8 cellular contexts compared by ENCODE assay signal in genomic region chr7:149714081-149714909, GRCh38. TPM values are rescaled to one million over a fixed set of nuclear protein-coding genes. Genes with fewer than 3 reads are reported as not detected.
DNase-seq lines count a peak whose midpoint lies in the region; ATAC-seq and TF ChIP-seq lines count a peak whose summit lies in the region.

No MANE protein-coding gene starts in this region.

- no peak for TF ChIP-seq CTCF in fibroblast of pulmonary artery (IDR thresholded peaks at IDR 0.05; ENCODE audit: low read length, missing control alignments)

- H3K27me3 Mint-ChIP-seq in natural killer cell treated with Interleukin-12 subunit alpha and Interleukin-12 subunit beta and Interleukin-15 and Interleukin-18, amount 100 ng/mL, for 72 hours, result no peaks in the 10 kb centered on the region
- H3K27me3 Mint-ChIP-seq in stimulated activated naive B cell treated with anti-CD40 and anti-IgM and Interleukin-4, amounts not matched to agents 10 μg/mL and 1 μg/mL and 100 μg/mL, for 72 hours, result peaks cover 5 to 6% of the 10 kb centered on the region in 2 donors

- DNase-seq in DMS153 (lab: John Stamatoyannopoulos, UW), result peak; percentile 67
- peak; percentile 83 for DNase-seq in Jurkat, Clone E6-1 (ENCODE audit: low read depth, low spot score)
- peak; percentile 84 for DNase-seq in RPMI7951 (ENCODE audit: low read depth)
- DNase-seq in activated T-helper 9 cell treated with anti-CD3 and anti-CD28 coated beads, Interleukin-2, amount 50 U/mL, for 16 hours (ENCODE audit: low read depth), result peak; percentile 93
- peak; percentile 87 for DNase-seq in fibroblast of pulmonary artery (ENCODE audit: low read depth)
- DNase-seq in natural killer cell treated with Interleukin-12 subunit alpha and Interleukin-12 subunit beta and Interleukin-15 and Interleukin-18, amount 100 ng/mL, for 72 hours (ENCODE audit: low spot score), result peak; percentile 89
- DNase-seq in stimulated activated naive B cell treated with anti-CD40 and anti-IgM and Interleukin-4, amounts not matched to agents 10 μg/mL and 1 μg/mL and 100 μg/mL, for 72 hours, result peak; percentile 74

- ATAC-seq in GM21619 (IDR thresholded peaks at IDR 0.05; ENCODE audit: unreplicated experiment), result peak; percentile 88
- ATAC-seq in natural killer cell treated with Interleukin-12 subunit alpha and Interleukin-12 subunit beta and Interleukin-15 and Interleukin-18, amount 100 ng/mL, for 72 hours, result peak; percentile 97 to 98
- ATAC-seq in stimulated activated naive B cell treated with anti-CD40 and anti-IgM and Interleukin-4, amounts not matched to agents 10 μg/mL and 1 μg/mL and 100 μg/mL, for 72 hours (replicated peaks), result peak; percentile 93 to 94

- peaks cover 21% of the 10 kb centered on the region for H3K36me3 Mint-ChIP-seq in natural killer cell treated with Interleukin-12 subunit alpha and Interleukin-12 subunit beta and Interleukin-15 and Interleukin-18, amount 100 ng/mL, for 72 hours
- peaks cover 7 to 10% of the 10 kb centered on the region in 2 donors for H3K36me3 Mint-ChIP-seq in stimulated activated naive B cell treated with anti-CD40 and anti-IgM and Interleukin-4, amounts not matched to agents 10 μg/mL and 1 μg/mL and 100 μg/mL, for 72 hours

- peaks cover 11% of the 10 kb centered on the region for H3K9me3 Mint-ChIP-seq in natural killer cell treated with Interleukin-12 subunit alpha and Interleukin-12 subunit beta and Interleukin-15 and Interleukin-18, amount 100 ng/mL, for 72 hours
- H3K9me3 Mint-ChIP-seq in stimulated activated naive B cell treated with anti-CD40 and anti-IgM and Interleukin-4, amounts not matched to agents 10 μg/mL and 1 μg/mL and 100 μg/mL, for 72 hours, result peaks cover 11 to 12% of the 10 kb centered on the region in 2 donors

- H3K4me3 ChIP-seq in Jurkat, Clone E6-1 (ENCODE audit: low read length), result peak overlapping the region; percentile 52
- H3K4me3 ChIP-seq in fibroblast of pulmonary artery (replicated peaks; ENCODE audit: low read depth, low read length), result peak overlapping the region; percentile 70

- peak overlapping the region; percentile 76 for H3K4me3 Mint-ChIP-seq in natural killer cell treated with Interleukin-12 subunit alpha and Interleukin-12 subunit beta and Interleukin-15 and Interleukin-18, amount 100 ng/mL, for 72 hours
- H3K4me3 Mint-ChIP-seq in stimulated activated naive B cell treated with anti-CD40 and anti-IgM and Interleukin-4, amounts not matched to agents 10 μg/mL and 1 μg/mL and 100 μg/mL, for 72 hours, result peak overlapping the region; percentile 88 to 90

- peaks cover 13 to 31% of the 10 kb centered on the region in 2 donors for H3K4me1 Mint-ChIP-seq in natural killer cell treated with Interleukin-12 subunit alpha and Interleukin-12 subunit beta and Interleukin-15 and Interleukin-18, amount 100 ng/mL, for 72 hours (ENCODE audit: low read depth in 2 of 2)
- H3K4me1 Mint-ChIP-seq in stimulated activated naive B cell treated with anti-CD40 and anti-IgM and Interleukin-4, amounts not matched to agents 10 μg/mL and 1 μg/mL and 100 μg/mL, for 72 hours, result peaks cover 18 to 27% of the 10 kb centered on the region in 2 donors

- H3K27ac Mint-ChIP-seq in natural killer cell treated with Interleukin-12 subunit alpha and Interleukin-12 subunit beta and Interleukin-15 and Interleukin-18, amount 100 ng/mL, for 72 hours, result no peak overlapping the region
- H3K27ac Mint-ChIP-seq in stimulated activated naive B cell treated with anti-CD40 and anti-IgM and Interleukin-4, amounts not matched to agents 10 μg/mL and 1 μg/mL and 100 μg/mL, for 72 hours, result peak overlapping the region; percentile 86

RNA-seq across cellular contexts. Expression of gene ZNF467, which starts 59.1 kb away (rescaled TPM):
- 5.1 TPM for polyA plus RNA-seq in Jurkat, Clone E6-1 (2012; ENCODE audit: insufficient read depth, insufficient read length)
- total RNA-seq in RPMI7951 (2014; rRNA removed; shearing (Covaris generic)), result not detected in 2 replicates
- total RNA-seq in natural killer cell treated with Interleukin-12 subunit alpha and Interleukin-12 subunit beta and Interleukin-15 and Interleukin-18, amount 100 ng/mL, for 72 hours, result under 1 TPM; 0.10 to 0.28 TPM

Comparison
In these comparisons a context has a peak if more than half of its experiments do, and no peak if none do; other contexts are left out.
1. Peak in every context shown above with its lines: DNase-seq, ATAC-seq and H3K4me3 ChIP-seq.